In genomic region chr7:134932707-134933370, GRCh38 we compare ENCODE assay signal across 8 cellular contexts. TPM values are rescaled to one million over a fixed set of nuclear protein-coding genes. Genes with fewer than 3 reads are reported as not detected.
A peak's percentile ranks its signal among the peaks of the same experiment; 100 is the strongest.
DNase-seq lines count a peak whose midpoint lies in the region; ATAC-seq and TF ChIP-seq lines count a peak whose summit lies in the region.

No MANE protein-coding gene starts in this region.

- H3K4me1 ChIP-seq in rectal smooth muscle tissue (ENCODE audit: control insufficient read depth, insufficient read depth, low read length), result peaks cover 24% of the 10 kb centered on the region

- peaks cover 4% of the 10 kb centered on the region for H3K4me1 Mint-ChIP-seq in glutamatergic neuron (ENCODE audit: low read depth, unreplicated experiment)

- no peaks in the 10 kb centered on the region for H3K36me3 ChIP-seq in rectal smooth muscle tissue (ENCODE audit: control insufficient read depth, insufficient read depth, low read length)

- H3K27ac ChIP-seq in rectal smooth muscle tissue (ENCODE audit: low read depth, low read length), result peak overlapping the region; percentile 75

- DNase-seq in cerebellar nuclear complex (lab: John Stamatoyannopoulos, UW) (peak; percentile 20 to 71), NCI-H2196 (lab: John Stamatoyannopoulos, UW; ENCODE audit: unreplicated experiment) (no peak), KBM-7 (no peak), NOMO-1 (lab: John Stamatoyannopoulos, UW; ENCODE audit: unreplicated experiment in 2 of 2) (no peak), glutamatergic neuron (no peak)

- no peak overlapping the region for H3K27ac Mint-ChIP-seq in glutamatergic neuron (ENCODE audit: unreplicated experiment)

- H3K9ac ChIP-seq in rectal smooth muscle tissue (ENCODE audit: low read length), result no peak overlapping the region

- peaks cover 3% of the 10 kb centered on the region for H3K9me3 Mint-ChIP-seq in glutamatergic neuron (ENCODE audit: unreplicated experiment)

- in situ Hi-C loops in KBM-7 (cut with MboI; ENCODE audit: low pct_unique_long_range_greater_than_20kb, low sequenced_read_pairs), result no loop called here

- H3K27me3 ChIP-seq in rectal smooth muscle tissue (ENCODE audit: control insufficient read depth, insufficient read depth, low read length), result no peaks in the 10 kb centered on the region

- H3K36me3 Mint-ChIP-seq in glutamatergic neuron (ENCODE audit: unreplicated experiment), result peaks cover 6% of the 10 kb centered on the region

- TF ChIP-seq CTCF in glutamatergic neuron (IDR thresholded peaks at IDR 0.05; ENCODE audit: partially characterized antibody, unreplicated experiment), result no peak

- ATAC-seq in GM18867 (IDR thresholded peaks at IDR 0.05; ENCODE audit: unreplicated experiment) (peak; percentile 71), HG02938 (IDR thresholded peaks at IDR 0.05; ENCODE audit: unreplicated experiment) (peak; percentile 61)

- no peak overlapping the region for H3K4me3 Mint-ChIP-seq in glutamatergic neuron (ENCODE audit: unreplicated experiment)

- no peaks in the 10 kb centered on the region for H3K27me3 Mint-ChIP-seq in glutamatergic neuron (ENCODE audit: unreplicated experiment)

- peak overlapping the region; percentile 1 for H3K4me3 ChIP-seq in rectal smooth muscle tissue (ENCODE audit: low read length)

RNA-seq across cellular contexts. Expression of gene AGBL3, which starts 53.5 kb away (rescaled TPM):
- 2.3 TPM for total RNA-seq in glutamatergic neuron (ENCODE audit: unreplicated experiment)

Comparison
In these comparisons a context has a peak if more than half of its experiments do, and no peak if none do; other contexts are left out.
1. DNase-seq: peak in cerebellar nuclear complex (2 of 2); none in NCI-H2196 (single experiment), KBM-7 (single experiment), NOMO-1 (0 of 2) and glutamatergic neuron (single experiment).